Comparison of ENCODE assay signal across 23 cellular contexts in genomic region chr5:179601871-179602625, GRCh38.
"Had no signal": no experiment of that assay in that cellular context is flagged by ENCODE, and none has a peak within 500 bp of the region (broad histone marks: within the 10 kb centered on the region; RNA-seq: fewer than 3 reads in every experiment).

No MANE protein-coding gene starts in this region.

- H3K27me3 Mint-ChIP-seq: activated CD4-positive, alpha-beta memory T cell treated with anti-CD3 and anti-CD28 coated beads for 36 hours; activated naive CD4-positive, alpha-beta T cell treated with anti-CD3 and anti-CD28 coated beads, Interleukin-2, amount 50 U/mL, for 24 hours; activated naive CD8-positive, alpha-beta T cell treated with anti-CD3 and anti-CD28 coated beads, Interleukin-2, amount 50 U/mL, for 24 hours; activated T-helper 17 cell treated with anti-CD3 and anti-CD28 coated beads, Interleukin-2, amount 50 U/mL, for 72 hours had no signal

- H3K27me3 ChIP-seq: breast epithelium, ovary, uterus had no signal

- H3K4me3 Mint-ChIP-seq: activated CD4-positive, alpha-beta memory T cell treated with anti-CD3 and anti-CD28 coated beads for 36 hours; activated naive CD4-positive, alpha-beta T cell treated with anti-CD3 and anti-CD28 coated beads, Interleukin-2, amount 50 U/mL, for 24 hours; activated naive CD8-positive, alpha-beta T cell treated with anti-CD3 and anti-CD28 coated beads, Interleukin-2, amount 50 U/mL, for 24 hours; activated T-cell treated with anti-CD3 and anti-CD28 coated beads, Interleukin-2, amount 50 U/mL, for 4 hours; activated T-helper 17 cell treated with anti-CD3 and anti-CD28 coated beads, Interleukin-2, amount 50 U/mL, for 72 hours; nephron had no signal

- ATAC-seq: activated naive CD8-positive, alpha-beta T cell treated with anti-CD3 and anti-CD28 coated beads, Interleukin-2, amount 50 U/mL, for 24 hours; activated T-cell treated with anti-CD3 and anti-CD28 coated beads, Interleukin-2, amount 50 U/mL, for 4 hours; activated T-helper 17 cell treated with anti-CD3 and anti-CD28 coated beads, Interleukin-2, amount 50 U/mL, for 72 hours; mucosa of descending colon; psoas muscle had no signal

- H3K27ac Mint-ChIP-seq: activated CD4-positive, alpha-beta memory T cell treated with anti-CD3 and anti-CD28 coated beads for 36 hours; activated naive CD4-positive, alpha-beta T cell treated with anti-CD3 and anti-CD28 coated beads, Interleukin-2, amount 50 U/mL, for 24 hours; activated naive CD8-positive, alpha-beta T cell treated with anti-CD3 and anti-CD28 coated beads, Interleukin-2, amount 50 U/mL, for 24 hours; activated T-helper 17 cell treated with anti-CD3 and anti-CD28 coated beads, Interleukin-2, amount 50 U/mL, for 72 hours; nephron had no signal

- DNase-seq: activated CD4-positive, alpha-beta memory T cell treated with anti-CD3 and anti-CD28 coated beads for 36 hours; activated CD4-positive, alpha-beta T cell treated with anti-CD3 and anti-CD28 coated beads for 48 hours; activated naive CD8-positive, alpha-beta T cell treated with anti-CD3 and anti-CD28 coated beads, Interleukin-2, amount 50 U/mL, for 24 hours; activated T-cell treated with anti-CD3 and anti-CD28 coated beads, Interleukin-2, amount 50 U/mL, for 4 hours; amygdala; central memory CD4-positive, alpha-beta T cell; dermis blood vessel endothelial cell; effector CD4-positive, alpha-beta T cell; left ventricle myocardium inferior; mesendoderm; mucosa of descending colon; psoas muscle; stimulated activated naive CD4-positive, alpha-beta T cell treated with Interleukin-2 at 50 U/mL for 16 hours; T-helper 1 cell; trophoblast cell; uterus had no signal

- H3K9me3 ChIP-seq: breast epithelium, left ventricle myocardium inferior, mucosa of descending colon, ovary, psoas muscle, thoracic aorta, uterus had no signal

- H3K4me3 ChIP-seq: breast epithelium, left ventricle myocardium inferior, lung, mucosa of descending colon, ovary, psoas muscle, thoracic aorta, uterus had no signal

- H3K9me3 Mint-ChIP-seq: activated CD4-positive, alpha-beta memory T cell treated with anti-CD3 and anti-CD28 coated beads for 36 hours; activated naive CD4-positive, alpha-beta T cell treated with anti-CD3 and anti-CD28 coated beads, Interleukin-2, amount 50 U/mL, for 24 hours; activated naive CD8-positive, alpha-beta T cell treated with anti-CD3 and anti-CD28 coated beads, Interleukin-2, amount 50 U/mL, for 24 hours; activated T-cell treated with anti-CD3 and anti-CD28 coated beads, Interleukin-2, amount 50 U/mL, for 4 hours; activated T-helper 17 cell treated with anti-CD3 and anti-CD28 coated beads, Interleukin-2, amount 50 U/mL, for 72 hours; nephron had no signal

- H3K4me1 ChIP-seq: breast epithelium, uterus had no signal

- H3K4me1 Mint-ChIP-seq: activated naive CD4-positive, alpha-beta T cell treated with anti-CD3 and anti-CD28 coated beads, Interleukin-2, amount 50 U/mL, for 24 hours; activated naive CD8-positive, alpha-beta T cell treated with anti-CD3 and anti-CD28 coated beads, Interleukin-2, amount 50 U/mL, for 24 hours; activated T-helper 17 cell treated with anti-CD3 and anti-CD28 coated beads, Interleukin-2, amount 50 U/mL, for 72 hours had no signal

- H3K36me3 ChIP-seq: uterus had no signal

- H3K27ac ChIP-seq: breast epithelium, left ventricle myocardium inferior, ovary, psoas muscle, thoracic aorta, uterus had no signal
